18 cellular contexts compared by ENCODE assay signal in the genomic region with DNA sequence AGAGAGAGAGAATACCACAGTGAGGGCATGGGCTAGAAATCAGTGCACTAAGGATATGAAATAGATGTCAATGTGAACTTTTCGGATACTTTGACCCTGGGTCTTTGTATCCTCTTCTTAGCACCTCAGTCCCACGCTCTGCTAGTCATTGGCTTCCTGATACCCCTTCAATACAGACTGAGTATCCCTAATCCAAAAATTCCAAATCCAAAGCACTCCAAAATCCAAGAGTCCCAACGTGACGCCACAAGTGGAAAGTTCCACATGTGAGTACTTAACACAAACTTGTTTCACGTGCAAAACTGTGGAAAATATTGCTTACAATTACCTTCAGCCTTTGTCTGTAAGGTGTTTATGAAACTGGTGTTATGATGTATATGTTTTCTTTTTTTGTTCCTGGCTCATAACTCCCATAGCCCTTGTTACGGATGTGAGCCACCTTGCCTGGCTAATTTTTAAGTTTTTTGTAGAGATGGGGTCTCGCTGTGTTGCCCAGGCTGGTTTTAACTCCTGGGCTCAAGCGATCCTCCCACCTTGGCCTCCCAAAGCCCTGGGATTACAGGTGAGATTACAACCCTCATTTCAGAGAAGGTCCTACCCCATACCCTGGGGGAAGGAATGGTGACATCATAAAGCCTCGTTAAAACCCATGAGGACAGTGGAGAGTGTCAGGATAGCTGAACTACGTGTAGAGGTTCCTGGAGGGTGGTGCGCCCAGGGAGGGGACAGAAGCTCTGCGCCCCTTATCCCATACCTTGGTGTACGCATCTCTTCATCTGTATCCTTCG. TPM values are rescaled to one million over a fixed set of nuclear protein-coding genes. Genes with fewer than 3 reads are reported as not detected.
"Had no signal": no experiment of that assay in that cellular context is flagged by ENCODE, and none has a peak within 500 bp of the region (broad histone marks: within the 10 kb centered on the region; RNA-seq: fewer than 3 reads in every experiment).

No MANE protein-coding gene starts in this region.

- H3K4me1 Mint-ChIP-seq: activated naive CD4-positive, alpha-beta T cell treated with anti-CD3 and anti-CD28 coated beads, Interleukin-2, amount 10 ng/mL, durations not matched to agents 7 days and 5 days; endodermal cell had no signal

- H3K27me3 Mint-ChIP-seq: activated naive CD4-positive, alpha-beta T cell treated with anti-CD3 and anti-CD28 coated beads, Interleukin-2, amount 10 ng/mL, durations not matched to agents 7 days and 5 days; stimulated activated memory B cell treated with anti-CD40 and anti-IgM and Interleukin-4, amounts not matched to agents 10 μg/mL and 1 μg/mL and 100 μg/mL, for 72 hours had no signal

- H3K4me3 Mint-ChIP-seq: activated naive CD4-positive, alpha-beta T cell treated with anti-CD3 and anti-CD28 coated beads, Interleukin-2, amount 10 ng/mL, durations not matched to agents 7 days and 5 days; endodermal cell; stimulated activated memory B cell treated with anti-CD40 and anti-IgM and Interleukin-4, amounts not matched to agents 10 μg/mL and 1 μg/mL and 100 μg/mL, for 72 hours had no signal

- DNase-seq: activated CD4-positive, alpha-beta T cell treated with anti-CD3 and anti-CD28 coated beads, Interleukin-2, amount 50 U/mL, for 4 hours; activated naive CD4-positive, alpha-beta T cell treated with anti-CD3 and anti-CD28 coated beads, Interleukin-2, amount 10 ng/mL, durations not matched to agents 7 days and 5 days; brain microvascular endothelial cell; dermis blood vessel endothelial cell; endodermal cell; erythroblast; hippocampal formation; kidney glomerular epithelial cell; midbrain; right cardiac atrium; stimulated activated CD4-positive, alpha-beta T cell treated with anti-CD3 and anti-CD28 coated beads, Interleukin-1b, Interleukin-23, amount 100 ng/mL, for 48 hours; upper lobe of left lung had no signal

- H3K9me3 Mint-ChIP-seq: activated naive CD4-positive, alpha-beta T cell treated with anti-CD3 and anti-CD28 coated beads, Interleukin-2, amount 10 ng/mL, durations not matched to agents 7 days and 5 days; endodermal cell; stimulated activated memory B cell treated with anti-CD40 and anti-IgM and Interleukin-4, amounts not matched to agents 10 μg/mL and 1 μg/mL and 100 μg/mL, for 72 hours had no signal

- H3K27ac ChIP-seq: brain microvascular endothelial cell, neutrophil, suprapubic skin, upper lobe of left lung had no signal

- H3K9me3 ChIP-seq: neutrophil, suprapubic skin, upper lobe of left lung had no signal

- H3K4me1 ChIP-seq: suprapubic skin, upper lobe of left lung had no signal

- ATAC-seq: right cardiac atrium; stimulated activated memory B cell treated with anti-CD40 and anti-IgM and Interleukin-4, amounts not matched to agents 10 μg/mL and 1 μg/mL and 100 μg/mL, for 72 hours had no signal

- H3K27me3 ChIP-seq: brain microvascular endothelial cell, neutrophil, suprapubic skin, upper lobe of left lung had no signal

- H3K27ac Mint-ChIP-seq: activated naive CD4-positive, alpha-beta T cell treated with anti-CD3 and anti-CD28 coated beads, Interleukin-2, amount 10 ng/mL, durations not matched to agents 7 days and 5 days; endodermal cell; stimulated activated memory B cell treated with anti-CD40 and anti-IgM and Interleukin-4, amounts not matched to agents 10 μg/mL and 1 μg/mL and 100 μg/mL, for 72 hours had no signal

- H3K4me3 ChIP-seq: suprapubic skin, upper lobe of left lung had no signal

RNA-seq across cellular contexts. Expression of gene FANCD2OS, which starts 46.5 kb away (rescaled TPM):
- total RNA-seq: cerebellum; dermis blood vessel endothelial cell; endodermal cell; lower leg skin; right cardiac atrium; suprapubic skin; T-helper 2 cell treated with Interferon-gamma antibody and Interleukin-4, amounts not matched to agents 100 ng/mL and 5 ng/mL, for 36 hours; upper lobe of left lung had no signal
- polyA plus RNA-seq: right cardiac atrium had no signal
